In genomic region chr6:96727144-96727543, GRCh38 we compare ENCODE assay signal across 20 cellular contexts.
"Had no signal": no experiment of that assay in that cellular context is flagged by ENCODE, and none has a peak within 500 bp of the region (broad histone marks: within the 10 kb centered on the region; RNA-seq: fewer than 3 reads in every experiment).

No MANE protein-coding gene starts in this region.

- DNase-seq: kidney glomerular epithelial cell; left cardiac atrium; left ventricle myocardium superior; lower lobe of right lung; mammary epithelial cell; naive B cell; natural killer cell; nephron progenitor cell; occipital lobe; psoas muscle; right lobe of liver; stimulated activated CD4-positive, alpha-beta T cell treated with anti-CD3 and anti-CD28 coated beads, Interleukin-1b, Interleukin-23, amount 100 ng/mL, for 48 hours; stimulated activated CD4-positive, alpha-beta T cell treated with anti-CD3 and anti-CD28 coated beads, Interleukin-2, amount 100 ng/mL, for 48 hours; stimulated activated CD4-positive, alpha-beta T cell treated with anti-CD3 and anti-CD28 coated beads, Interleukin-4, amount 100 ng/mL, for 4 hours; stimulated activated CD8-positive, alpha-beta memory T cell treated with anti-CD3 and anti-CD28 coated beads, Interleukin-4, amount 100 ng/mL, for 48 hours; stimulated activated naive CD4-positive, alpha-beta T cell treated with Interleukin-2 at 50 U/mL for 16 hours; stimulated activated naive CD8-positive, alpha-beta T cell treated with anti-CD3 and anti-CD28 coated beads, Interleukin-15, amount 100 ng/mL, for 72 hours; substantia nigra; uterus had no signal

- ATAC-seq: left cardiac atrium; left lobe of liver; left ventricle myocardium superior; lower lobe of right lung; natural killer cell; psoas muscle; right lobe of liver; stimulated activated naive CD8-positive, alpha-beta T cell treated with anti-CD3 and anti-CD28 coated beads, Interleukin-15, amount 100 ng/mL, for 72 hours had no signal
